ENCODE assay signal across 11 cellular contexts in genomic region chr3:133447751-133448477, GRCh38. TPM values are rescaled to one million over a fixed set of nuclear protein-coding genes. Genes with fewer than 3 reads are reported as not detected.
DNase-seq lines count a peak whose midpoint lies in the region; ATAC-seq and TF ChIP-seq lines count a peak whose summit lies in the region.
"Had no signal": no experiment of that assay in that cellular context is flagged by ENCODE, and none has a peak within 500 bp of the region (broad histone marks: within the 10 kb centered on the region; RNA-seq: fewer than 3 reads in every experiment).

No MANE protein-coding gene starts in this region.

- no peaks in the 10 kb centered on the region for H3K36me3 ChIP-seq in CD8-positive, alpha-beta T cell (ENCODE audit: insufficient read depth, low read length)
- H3K36me3 ChIP-seq in Caco-2 (ENCODE audit: control insufficient read depth, insufficient read depth, low read length): no peaks in the 10 kb centered on the region
- H3K36me3 ChIP-seq: spleen had no signal

- no peak overlapping the region for H3K27ac ChIP-seq in CD8-positive, alpha-beta T cell (ENCODE audit: low read depth, low read length)
- H3K27ac ChIP-seq: coronary artery had no signal

- H3K36me3 Mint-ChIP-seq in CD8-positive, alpha-beta T cell: no peaks in the 10 kb centered on the region
- H3K36me3 Mint-ChIP-seq in activated CD4-positive, alpha-beta memory T cell treated with anti-CD3 and anti-CD28 coated beads for 36 hours: no peaks in the 10 kb centered on the region
- peaks cover 13% of the 10 kb centered on the region for H3K36me3 Mint-ChIP-seq in Caco-2 (ENCODE audit: insufficient read depth, unreplicated experiment)

- no peaks in the 10 kb centered on the region for H3K4me1 ChIP-seq in CD8-positive, alpha-beta T cell (ENCODE audit: insufficient read depth, low read length)
- peaks cover 21% of the 10 kb centered on the region for H3K4me1 ChIP-seq in Caco-2

- ATAC-seq in CD8-positive, alpha-beta T cell: no peak
- ATAC-seq in GM19035 (IDR thresholded peaks at IDR 0.05; ENCODE audit: unreplicated experiment) (peak; percentile 19), HG03135 (IDR thresholded peaks at IDR 0.05; ENCODE audit: unreplicated experiment) (peak; percentile 32), sciatic nerve (no peak)

- H3K27me3 ChIP-seq in CD8-positive, alpha-beta T cell (ENCODE audit: insufficient read depth, low read length): no peaks in the 10 kb centered on the region
- H3K27me3 ChIP-seq in Caco-2 (replicated peaks; ENCODE audit: control insufficient read depth, insufficient read depth, low read length): no peaks in the 10 kb centered on the region
- H3K27me3 ChIP-seq: spleen had no signal

- H3K9me3 Mint-ChIP-seq in CD8-positive, alpha-beta T cell: no peaks in the 10 kb centered on the region
- no peaks in the 10 kb centered on the region for H3K9me3 Mint-ChIP-seq in activated CD4-positive, alpha-beta memory T cell treated with anti-CD3 and anti-CD28 coated beads for 36 hours
- no peaks in the 10 kb centered on the region for H3K9me3 Mint-ChIP-seq in Caco-2 (ENCODE audit: unreplicated experiment)

- H3K27me3 Mint-ChIP-seq in CD8-positive, alpha-beta T cell (ENCODE audit: low read depth): no peaks in the 10 kb centered on the region
- no peaks in the 10 kb centered on the region for H3K27me3 Mint-ChIP-seq in activated CD4-positive, alpha-beta memory T cell treated with anti-CD3 and anti-CD28 coated beads for 36 hours
- H3K27me3 Mint-ChIP-seq in Caco-2 (ENCODE audit: insufficient read depth, unreplicated experiment): no peaks in the 10 kb centered on the region

- CTCF ChIA-PET in CD8-positive, alpha-beta T cell (lab: Charles Lee): interaction anchor here (1.1 kb wide), 1 partner anchor 24 kb away, joined by 3 read pairs; no protein-coding TSS in a partner anchor
- CTCF ChIA-PET in activated CD4-positive, alpha-beta memory T cell treated with anti-CD3 and anti-CD28 coated beads for 36 hours (lab: Charles Lee): interaction anchor here (0.6 to 2.9 kb wide), 7 partner anchors 9 to 721 kb away, joined by 3 to 16 read pairs (median 5); no protein-coding TSS in a partner anchor
- CTCF ChIA-PET in Caco-2 (lab: Charles Lee): interaction anchor here (0.7 to 1.5 kb wide), 2 partner anchors 115 to 131 kb away, joined by 3 to 4 read pairs; no protein-coding TSS in a partner anchor

- TF ChIP-seq CTCF in CD8-positive, alpha-beta T cell (IDR thresholded peaks at IDR 0.05): no peak
- no peak for TF ChIP-seq CTCF in Caco-2 (IDR thresholded peaks at IDR 0.05; ENCODE audit: insufficient read depth in 1 of 2, low read depth in 1 of 2, low read length in 1 of 2, severe bottlenecking in 1 of 2, unreplicated experiment in 1 of 2)
- TF ChIP-seq CTCF in GM13976 (IDR thresholded peaks at IDR 0.05; ENCODE audit: borderline replicate concordance, control extremely low read depth, extremely low read depth, insufficient read depth, missing control alignments): no peak

- intact Hi-C loops in CD8-positive, alpha-beta T cell (cut with DNase I, micrococcal nuclease): no loop called here
- intact Hi-C loops in activated CD4-positive, alpha-beta memory T cell treated with anti-CD3 and anti-CD28 coated beads for 36 hours (cut with micrococcal nuclease): loop anchor here (1.0 to 10.0 kb wide), 8 partner anchors 27 to 793 kb away; partner anchors contain the start of genes ACAD11 and NPHP3
- intact Hi-C loops in sciatic nerve (cut with DNase I): no loop called here
- intact Hi-C loops in Caco-2 (cut with micrococcal nuclease; ENCODE audit: unreplicated experiment): no loop called here

- in situ Hi-C loops in GM13976 (cut with MboI; ENCODE audit: low sequenced_read_pairs, unreplicated experiment): no loop called here

- H3K27ac Mint-ChIP-seq in CD8-positive, alpha-beta T cell: peak overlapping the region; percentile 63
- H3K27ac Mint-ChIP-seq in activated CD4-positive, alpha-beta memory T cell treated with anti-CD3 and anti-CD28 coated beads for 36 hours: peak overlapping the region; percentile 76
- no peak overlapping the region for H3K27ac Mint-ChIP-seq in Caco-2 (ENCODE audit: unreplicated experiment)

- BruUV-seq in Caco-2 (replicated peaks; lab: Mats Ljungman, UMichigan): no TSS peak

- H3K4me1 Mint-ChIP-seq in CD8-positive, alpha-beta T cell (ENCODE audit: low read depth): peaks cover 22% of the 10 kb centered on the region
- H3K4me1 Mint-ChIP-seq in activated CD4-positive, alpha-beta memory T cell treated with anti-CD3 and anti-CD28 coated beads for 36 hours (ENCODE audit: low read depth): peaks cover 45% of the 10 kb centered on the region
- H3K4me1 Mint-ChIP-seq in Caco-2 (ENCODE audit: low read depth, unreplicated experiment): peaks cover 34% of the 10 kb centered on the region

- H3K4me3 Mint-ChIP-seq in CD8-positive, alpha-beta T cell: no peak overlapping the region
- H3K4me3 Mint-ChIP-seq in activated CD4-positive, alpha-beta memory T cell treated with anti-CD3 and anti-CD28 coated beads for 36 hours: no peak overlapping the region
- no peak overlapping the region for H3K4me3 Mint-ChIP-seq in Caco-2 (ENCODE audit: unreplicated experiment)

- no peak overlapping the region for H3K4me3 ChIP-seq in CD8-positive, alpha-beta T cell (ENCODE audit: low read depth, low read length)
- no peak overlapping the region for H3K4me3 ChIP-seq in Caco-2 (ENCODE audit: low read depth, low read length)
- H3K4me3 ChIP-seq: coronary artery had no signal

- POLR2A ChIA-PET in CD8-positive, alpha-beta T cell (lab: Charles Lee): no interaction called here
- POLR2A ChIA-PET in activated CD4-positive, alpha-beta memory T cell treated with anti-CD3 and anti-CD28 coated beads for 36 hours (lab: Charles Lee): interaction anchor here (0.6 to 2.0 kb wide), 7 partner anchors 27 to 148 kb away, joined by 3 to 31 read pairs (median 5); partner anchors contain the start of gene CDV3
- POLR2A ChIA-PET in Caco-2 (lab: Charles Lee): no interaction called here

- H3K9me3 ChIP-seq in CD8-positive, alpha-beta T cell (ENCODE audit: low read length): no peaks in the 10 kb centered on the region
- H3K9me3 ChIP-seq in Caco-2: no peaks in the 10 kb centered on the region
- H3K9me3 ChIP-seq: spleen had no signal

- no peak for DNase-seq in CD8-positive, alpha-beta T cell
- no peak for DNase-seq in activated CD4-positive, alpha-beta memory T cell treated with anti-CD3 and anti-CD28 coated beads for 36 hours
- DNase-seq in NCI-H1694 (lab: John Stamatoyannopoulos, UW): no peak
- no peak for DNase-seq in sciatic nerve (ENCODE audit: low spot score)
- DNase-seq in Caco-2: no peak
- no peak for DNase-seq in GM13976 (ENCODE audit: low spot score)

RNA-seq across cellular contexts. Expression of gene BFSP2, which starts 48.1 kb away (rescaled TPM):
- total RNA-seq in CD8-positive, alpha-beta T cell: not detected
- total RNA-seq in activated CD4-positive, alpha-beta memory T cell treated with anti-CD3 and anti-CD28 coated beads for 36 hours: not detected
- total RNA-seq in sciatic nerve: not detected
- total RNA-seq in Caco-2 (2022): not detected in 2 replicates
- total RNA-seq: SK-MEL-5 had no signal

Comparison
In these comparisons a context has a peak if more than half of its experiments do, and no peak if none do; other contexts are left out.
1. ATAC-seq: peak in GM19035 (single experiment) and HG03135 (single experiment); none in CD8-positive, alpha-beta T cell (single experiment) and sciatic nerve (single experiment).